4 cellular contexts compared by ENCODE assay signal in the genomic region with DNA sequence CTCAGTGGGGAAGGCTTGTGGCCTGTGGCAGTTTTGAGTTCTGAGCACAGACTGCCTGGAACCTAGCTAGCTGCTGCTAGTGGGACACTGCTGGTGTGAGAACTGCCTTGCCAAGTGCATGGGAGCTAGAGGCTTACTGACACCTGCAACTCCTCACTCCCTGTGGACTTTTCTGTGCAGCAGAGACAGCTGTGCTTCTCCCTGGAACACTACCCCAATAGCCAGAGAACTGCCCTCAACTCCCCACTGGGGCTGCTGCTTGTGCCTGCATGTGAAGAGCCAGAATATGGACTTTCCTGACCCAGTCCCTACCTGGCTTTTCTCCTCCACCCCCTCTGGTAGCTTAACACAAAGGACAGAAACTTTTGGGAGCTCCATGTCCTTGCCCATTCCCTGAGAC.
"Had no signal": no experiment of that assay in that cellular context is flagged by ENCODE, and none has a peak within 500 bp of the region (broad histone marks: within the 10 kb centered on the region; RNA-seq: fewer than 3 reads in every experiment).

No MANE protein-coding gene starts in this region.

- H3K4me2 ChIP-seq: GM23338 had no signal

- DNase-seq: H9, HCEC 1CT, IMR-90 had no signal

- H3K4me3 ChIP-seq: GM23338 had no signal

- H2AFZ ChIP-seq: GM23338 had no signal
